In genomic region chr1:216212826-216213225, GRCh38 we compare ENCODE assay signal across 15 cellular contexts.
DNase-seq lines count a peak whose midpoint lies in the region; TF ChIP-seq lines count a peak whose summit lies in the region.
"Had no signal": no experiment of that assay in that cellular context is flagged by ENCODE, and none has a peak within 500 bp of the region (broad histone marks: within the 10 kb centered on the region; RNA-seq: fewer than 3 reads in every experiment).

No MANE protein-coding gene starts in this region.

- TF ChIP-seq EP300 in Ishikawa (IDR thresholded peaks at IDR 0.05; ENCODE audit: borderline replicate concordance): no peak

- no peak for TF ChIP-seq CTCF in nephron progenitor cell (IDR thresholded peaks at IDR 0.05)

- no peak for TF ChIP-seq RAD21 in Ishikawa (IDR thresholded peaks at IDR 0.05; ENCODE audit: low read depth)

- no peaks in the 10 kb centered on the region for H3K36me3 Mint-ChIP-seq in nephron progenitor cell (ENCODE audit: low read depth)

- peaks cover 10% of the 10 kb centered on the region for H3K27me3 Mint-ChIP-seq in nephron progenitor cell (ENCODE audit: low read depth, poor library complexity)
- H3K27me3 Mint-ChIP-seq: CD4-positive, alpha-beta T cell had no signal

- no peaks in the 10 kb centered on the region for H3K4me1 Mint-ChIP-seq in nephron progenitor cell
- H3K4me1 Mint-ChIP-seq: GM23338, H9 had no signal

- peak; percentile 19 for DNase-seq in SKM-1 treated with dmso at 0.1 percent for 144 hours (lab: John Stamatoyannopoulos, UW; ENCODE audit: unreplicated experiment)
- no peak for DNase-seq in SKM-1 (lab: John Stamatoyannopoulos, UW; ENCODE audit: unreplicated experiment)
- peak; percentile 41 for DNase-seq in OCI-M1 (lab: John Stamatoyannopoulos, UW)
- DNase-seq in GOT3 (lab: John Stamatoyannopoulos, UW): no peak
- no peak for DNase-seq in GM03348 (ENCODE audit: low spot score)
- no peak for DNase-seq in nephron progenitor cell
- DNase-seq: AML-193; Caco-2; CD4-positive, alpha-beta T cell; DMS153; DMS79; GDM1; H9 had no signal

- no peaks in the 10 kb centered on the region for H3K9me3 Mint-ChIP-seq in nephron progenitor cell
- H3K9me3 Mint-ChIP-seq: GM23338, H9 had no signal

- no peak overlapping the region for H3K27ac Mint-ChIP-seq in nephron progenitor cell
- H3K27ac Mint-ChIP-seq: CD4-positive, alpha-beta T cell; GM23338; H9 had no signal

- H3K4me3 Mint-ChIP-seq in nephron progenitor cell: no peak overlapping the region
- H3K4me3 Mint-ChIP-seq: CD4-positive, alpha-beta T cell; GM23338; H9 had no signal

TF ChIP-seq in Ishikawa, 13 proteins besides CTCF, POLR2A, EP300 and RAD21:
- TF ChIP-seq TAF1 (IDR thresholded peaks at IDR 0.05; ENCODE audit: low read depth) (no peak), CEBPB (IDR thresholded peaks at IDR 0.05) (peak; percentile 78)

Comparison
In these comparisons a context has a peak if more than half of its experiments do, and no peak if none do; other contexts are left out.
1. DNase-seq: peak in SKM-1 treated with dmso at 0.1 percent for 144 hours (single experiment) and OCI-M1 (single experiment); none in SKM-1 (single experiment), GOT3 (single experiment), GM03348 (single experiment) and nephron progenitor cell (single experiment).